Comparison of ENCODE assay signal across 8 cellular contexts in genomic region chr19:13036366-13036976, GRCh38. TPM values are rescaled to one million over a fixed set of nuclear protein-coding genes. Genes with fewer than 3 reads are reported as not detected.
DNase-seq lines count a peak whose midpoint lies in the region; ATAC-seq, FAIRE-seq and TF ChIP-seq lines count a peak whose summit lies in the region.

No MANE protein-coding gene starts in this region.

- H3K4me3 Mint-ChIP-seq in mesothelial cell of epicardium, result no peak overlapping the region

- no peak overlapping the region for H2AFZ ChIP-seq in K562 (ENCODE audit: low read depth, low read length)

- H3K4me1 ChIP-seq in BLaER1, result peaks cover 84% of the 10 kb centered on the region
- peaks cover 6 to 18% of the 10 kb centered on the region in 2 experiments; a peak in 3 of 5 replicates for H3K4me1 ChIP-seq in K562 (replicated peaks in 1 of 2; ENCODE audit: control insufficient read depth in 2 of 2, insufficient read depth in 2 of 2, low read length in 2 of 2)

- in situ Hi-C loops in K562 (cut with MboI), result no loop called here

- H3K4me2 ChIP-seq in BLaER1 (peak overlapping the region; percentile 69), K562 (ENCODE audit: insufficient read depth, low read length) (no peak overlapping the region)

- no peaks in the 10 kb centered on the region for H3K27me3 ChIP-seq in BLaER1
- H3K27me3 ChIP-seq in K562 (ENCODE audit: control insufficient read depth in 2 of 2, insufficient read depth in 2 of 2, low read length in 2 of 2), result no peaks in the 10 kb centered on the region

- H3K4me3 ChIP-seq in BLaER1, result no peak overlapping the region
- H3K4me3 ChIP-seq in K562, result no peak overlapping the region
- H3K4me3 ChIP-seq in lower leg skin (ENCODE audit: low read depth, poor library complexity, severe bottlenecking), result no peak overlapping the region

- TF ChIP-seq RAD21 in K562 (CRISPR knock-in tag; conservative IDR thresholded peaks at IDR 0.05 in 1 of 2, IDR thresholded peaks at IDR 0.05 in 1 of 2), result peak in 1 of 2 experiments; percentile 20; a peak in 1 of 4 replicates

- peaks cover 4% of the 10 kb centered on the region for H3K9me1 ChIP-seq in K562 (ENCODE audit: control insufficient read depth, insufficient read depth, low read length)

- BruUV-seq in K562 (replicated peaks; lab: Mats Ljungman, UMichigan), result no TSS peak

- WGBS in K562 (ENCODE audit: insufficient coverage, low coverage, missing lambda C conversion rate), result 63% methylated on average over 18 of the region's 18 CpGs
- WGBS in lower leg skin, 2 donors, result 23 to 38% methylated on average over 18 of the region's 18 CpGs

- H3K27ac ChIP-seq in BLaER1 (peak overlapping the region; percentile 45; the same call in 1 of the 2 replicates), K562 (ENCODE audit: extremely low read depth, low read depth, low read length) (no peak overlapping the region)

- intact Hi-C loops in K562 (cut with micrococcal nuclease), result no loop called here
- intact Hi-C loops in lower leg skin (cut with DNase I; ENCODE audit: low total_unique reads), result no loop called here

- H3K9me3 ChIP-seq in BLaER1 (no peaks in the 10 kb centered on the region), K562 (replicated peaks; ENCODE audit: control insufficient read depth, insufficient read depth, low read depth, low read length) (no peaks in the 10 kb centered on the region)

- no peak for TF ChIP-seq EP300 in K562 (IDR thresholded peaks at IDR 0.05; ENCODE audit: low read length)

- POLR2A ChIA-PET in K562 (lab: Yijun Ruan, JAX), result no interaction called here

- peaks cover 3% of the 10 kb centered on the region for H3K36me3 Mint-ChIP-seq in mesothelial cell of epicardium

- no peak for TF ChIP-seq POLR2A in K562 (conservative IDR thresholded peaks at IDR 0.05)
- TF ChIP-seq POLR2A in lower leg skin (IDR thresholded peaks at IDR 0.05), result no peak

- peaks cover 8% of the 10 kb centered on the region for H3K79me2 ChIP-seq in K562 (ENCODE audit: control insufficient read depth, insufficient read depth, low read length)

- no peaks in the 10 kb centered on the region for H3K9me3 Mint-ChIP-seq in mesothelial cell of epicardium

- TF ChIP-seq CTCF in K562 (IDR thresholded peaks at IDR 0.05 in 2 of 3, conservative IDR thresholded peaks at IDR 0.05 in 1 of 3; ENCODE audit: insufficient read depth in 2 of 3, low read depth in 1 of 3, low read length in 3 of 3), result peak; percentile 14 to 46 (median 45); a peak in 4 of 6 replicates
- TF ChIP-seq CTCF in mesothelial cell of epicardium (IDR thresholded peaks at IDR 0.05; ENCODE audit: unreplicated experiment), result no peak
- no peak for TF ChIP-seq CTCF in lower leg skin (IDR thresholded peaks at IDR 0.05)

- CTCF ChIA-PET in K562 (lab: Yijun Ruan, JAX; ENCODE audit: low intra/inter-chr PET ratio), result interaction anchor here (0.9 to 1.2 kb wide), 3 partner anchors 53 to 70 kb away, joined by 3 to 6 read pairs (median 4); no protein-coding TSS in a partner anchor

- peak overlapping the region; percentile 79 for H3K27ac Mint-ChIP-seq in mesothelial cell of epicardium

- H3K27me3 Mint-ChIP-seq in mesothelial cell of epicardium (ENCODE audit: low read depth), result peaks cover 42% of the 10 kb centered on the region

- H3K36me3 ChIP-seq in BLaER1, result peaks cover 30% of the 10 kb centered on the region
- peaks cover 17% of the 10 kb centered on the region for H3K36me3 ChIP-seq in K562 (ENCODE audit: control insufficient read depth, insufficient read depth, low read length)

- DNase-seq in NCI-H1436 treated with DMSO at 0.1 percent for 48 hours (lab: John Stamatoyannopoulos, UW), result peak; percentile 91
- peak in 2 of 4 experiments; percentile 37 to 54 for DNase-seq in K562 (ENCODE audit: extremely low read depth in 1 of 4, low spot score in 3 of 4)
- DNase-seq in mesothelial cell of epicardium (ENCODE audit: low spot score in 2 of 2, unreplicated experiment in 2 of 2), result no peak
- no peak for DNase-seq in activated naive CD4-positive, alpha-beta T cell treated with anti-CD3 and anti-CD28 coated beads, Interleukin-2, amount 50 U/mL, for 16 hours
- no peak for DNase-seq in lower leg skin (ENCODE audit: low spot score in 2 of 2)

- H3K9ac ChIP-seq in BLaER1, result 0 out of 2 replicates have a peak overlapping the region, but pooled peaks have one; percentile 5
- peak overlapping the region in 1 of 2 experiments; percentile 59; a peak in 1 of 4 replicates for H3K9ac ChIP-seq in K562 (ENCODE audit: insufficient read depth in 1 of 2, low read depth in 2 of 2, low read length in 2 of 2)

- H4K20me1 ChIP-seq in BLaER1 (peaks cover 98% of the 10 kb centered on the region), K562 (replicated peaks; ENCODE audit: control insufficient read depth, insufficient read depth, low read length) (peaks cover 26% of the 10 kb centered on the region)

- FAIRE-seq in K562 (lab: Jason Lieb, UNC), result no peak

- H3K4me1 Mint-ChIP-seq in mesothelial cell of epicardium, result peaks cover 57% of the 10 kb centered on the region

- ATAC-seq in K562 (peak; percentile 54), HG02973 (IDR thresholded peaks at IDR 0.05; ENCODE audit: unreplicated experiment) (no peak), HG02571 (IDR thresholded peaks at IDR 0.05; ENCODE audit: unreplicated experiment) (no peak)

TF ChIP-seq in K562, 482 proteins besides CTCF, POLR2A, EP300 and RAD21:
- TF ChIP-seq ATF1 (CRISPR knock-in tag; IDR thresholded peaks at IDR 0.05) (no peak), ATF1 (tag; IDR thresholded peaks at IDR 0.05) (0 out of 2 replicates have a peak, but pooled peaks have one; percentile 21), ZNF740 (CRISPR knock-in tag; IDR thresholded peaks at IDR 0.05) (no peak), ZNF740 (tag; IDR thresholded peaks at IDR 0.05) (no peak), RFX1 (IDR thresholded peaks at IDR 0.05) (peak; percentile 40; the same call in 1 of the 2 replicates)
TF ChIP-seq in K562: peak in this region for 2.

RNA-seq across cellular contexts. Expression of gene NFIX, which starts 41.2 kb away (rescaled TPM):
- total RNA-seq in K562 (2011; cell fraction: chromatin; rRNA removed; ENCODE audit: low replicate concordance), result 18.3 and 47.5 TPM in 2 replicates
- total RNA-seq in K562 (2011; cell fraction: nucleolus; rRNA removed), result 13.6 and 14.8 TPM in 2 replicates
- 10.4 and 11.4 TPM in 2 replicates for total RNA-seq in K562 (2011; cell fraction: nucleoplasm; rRNA removed)
- total RNA-seq in K562 (2014; rRNA removed) (5.4 and 7.7 TPM in 2 replicates), K562 (2014; rRNA removed; fragmentation: Illumina TruSeq; extraction: Trizol) (2.3 and 6.4 TPM in 2 replicates), K562 (2015; rRNA removed; fragmentation: Illumina TruSeq; extraction: Trizol) (3.1 and 3.8 TPM in 2 replicates), K562 (2021) (23.1 and 26.8 TPM in 2 replicates), mesothelial cell of epicardium (52.4 to 55.5 TPM (median 53.8 TPM) in 3 replicates), lower leg skin (100 to 1,000 TPM; 119 to 177 (median 136) TPM)
- polyA plus RNA-seq in K562 (2011; rRNA removed) (2.9 and 5.6 TPM in 2 replicates), K562 (2014; fragmentation: Illumina TruSeq; extraction: Trizol) (7.7 and 9.2 TPM in 2 replicates), K562 (2014; fragmentation: Nextera tagmentation; extraction: Ambion mirVana) (under 1 TPM; 0.28 to 0.34 TPM), K562 (2014; rRNA removed) (6.8 and 7.2 TPM in 2 replicates)
- 3.2 and 3.6 TPM in 2 replicates for polyA plus RNA-seq in K562 (2011; cell fraction: cytosol; rRNA removed)
- polyA plus RNA-seq in K562 (2011; cell fraction: nucleus; rRNA removed), result 10.1 and 10.4 TPM in 2 replicates
- 8.7 and 9.6 TPM in 2 replicates for polyA plus RNA-seq in K562 (2012)
- 2.8 and 3.1 TPM in 2 replicates for polyA minus RNA-seq in K562 (2011; rRNA and poly(A)+ RNA removed)
- 7.3 and 7.8 TPM in 2 replicates for polyA minus RNA-seq in K562 (2011; cell fraction: cytosol; rRNA and poly(A)+ RNA removed)
- 5.7 and 7.9 TPM in 2 replicates for polyA minus RNA-seq in K562 (2011; cell fraction: nucleus; rRNA and poly(A)+ RNA removed)

Comparison
In these comparisons a context has a peak if more than half of its experiments do, and no peak if none do; other contexts are left out.
1. CTCF ChIP-seq: peak in K562 (3 of 3); none in mesothelial cell of epicardium (single experiment) and lower leg skin (0 of 3).